In genomic region chr22:40050258-40050657, GRCh38 we compare ENCODE assay signal across 11 cellular contexts. TPM values are rescaled to one million over a fixed set of nuclear protein-coding genes. Genes with fewer than 3 reads are reported as not detected.
DNase-seq lines count a peak whose midpoint lies in the region; ATAC-seq, FAIRE-seq and TF ChIP-seq lines count a peak whose summit lies in the region.
"Had no signal": no experiment of that assay in that cellular context is flagged by ENCODE, and none has a peak within 500 bp of the region (broad histone marks: within the 10 kb centered on the region; RNA-seq: fewer than 3 reads in every experiment).

No MANE protein-coding gene starts in this region.

- H3K27ac ChIP-seq in RWPE1 (no peak overlapping the region), colonic mucosa (no peak overlapping the region), coronary artery (no peak overlapping the region)
- H3K27ac ChIP-seq: parathyroid adenoma had no signal

- POLR2A ChIA-PET in RWPE1 (lab: Yijun Ruan, JAX; ENCODE audit: low non-redundant PET): no interaction called here

- H3K36me3 Mint-ChIP-seq in activated naive CD8-positive, alpha-beta T cell treated with anti-CD3 and anti-CD28 coated beads for 36 hours: no peaks in the 10 kb centered on the region

- TF ChIP-seq CTCF in RWPE1 (conservative IDR thresholded peaks at IDR 0.05; ENCODE audit: low read depth) (no peak), colonic mucosa (IDR thresholded peaks at IDR 0.05) (no peak), coronary artery (IDR thresholded peaks at IDR 0.05) (no peak)

- H3K27me3 Mint-ChIP-seq in activated naive CD8-positive, alpha-beta T cell treated with anti-CD3 and anti-CD28 coated beads for 36 hours: no peaks in the 10 kb centered on the region

- H3K9me3 Mint-ChIP-seq in activated naive CD8-positive, alpha-beta T cell treated with anti-CD3 and anti-CD28 coated beads for 36 hours: no peaks in the 10 kb centered on the region

- CTCF ChIA-PET in RWPE1 (lab: Yijun Ruan, JAX): no interaction called here

- ATAC-seq in GM19467 (IDR thresholded peaks at IDR 0.05; ENCODE audit: unreplicated experiment) (peak; percentile 79), HG03378 (IDR thresholded peaks at IDR 0.05; ENCODE audit: unreplicated experiment) (peak; percentile 71)

- H3K36me3 ChIP-seq in colonic mucosa: no peaks in the 10 kb centered on the region

- H3K4me3 ChIP-seq in colonic mucosa (no peak overlapping the region), coronary artery (no peak overlapping the region)

- peak overlapping the region; percentile 5 for H3K4me3 Mint-ChIP-seq in activated naive CD8-positive, alpha-beta T cell treated with anti-CD3 and anti-CD28 coated beads for 36 hours

- FAIRE-seq in GM12892 (lab: Jason Lieb, UNC): peak; percentile 92

- H3K4me1 ChIP-seq in colonic mucosa: peaks cover 6% of the 10 kb centered on the region
- H3K4me1 ChIP-seq: parathyroid adenoma had no signal

- no peaks in the 10 kb centered on the region for H3K27me3 ChIP-seq in colonic mucosa

- H3K9me3 ChIP-seq in colonic mucosa: no peaks in the 10 kb centered on the region

- DNase-seq in GM12892 (ENCODE audit: insufficient read length) (peak; percentile 59), RWPE1 (ENCODE audit: low spot score) (no peak), NCI-H146 (lab: John Stamatoyannopoulos, UW) (no peak), colonic mucosa (no peak), coronary artery (ENCODE audit: low spot score) (no peak)
- DNase-seq in activated naive CD8-positive, alpha-beta T cell treated with anti-CD3 and anti-CD28 coated beads for 36 hours: no peak
- DNase-seq: foreskin melanocyte, NCI-H748 treated with DMSO at 0.1 percent for 48 hours had no signal

- H3K27ac Mint-ChIP-seq in activated naive CD8-positive, alpha-beta T cell treated with anti-CD3 and anti-CD28 coated beads for 36 hours: peak overlapping the region; percentile 78

- no peak overlapping the region for H3K9ac ChIP-seq in colonic mucosa (ENCODE audit: low read depth in 2 of 2, low read length in 2 of 2)
- H3K9ac ChIP-seq: parathyroid adenoma had no signal

- intact Hi-C loops in colonic mucosa (cut with DNase I): loop anchor here (10.0 kb wide), 1 partner anchor 135 kb away; no protein-coding TSS in a partner anchor

- peaks cover 60% of the 10 kb centered on the region for H3K4me1 Mint-ChIP-seq in activated naive CD8-positive, alpha-beta T cell treated with anti-CD3 and anti-CD28 coated beads for 36 hours

- TF ChIP-seq POLR2A in GM12892 (IDR thresholded peaks at IDR 0.05; ENCODE audit: low read depth, low read length): no peak

RNA-seq across cellular contexts. Expression of gene FAM83F, which starts 55.5 kb away (rescaled TPM):
- polyA plus RNA-seq in GM12892 (2012; ENCODE audit: missing spikeins): 0.02 TPM
- total RNA-seq in activated naive CD8-positive, alpha-beta T cell treated with anti-CD3 and anti-CD28 coated beads for 36 hours: 1 to 10 TPM; 3.4 to 3.6 TPM
- total RNA-seq in colonic mucosa: 10 to 100 TPM; 38.3 to 40.6 TPM

Comparison
In these comparisons a context has a peak if more than half of its experiments do, and no peak if none do; other contexts are left out.
1. RNA of gene FAM83F, which starts 55.5 kb away (total RNA-seq): 38.3 to 40.6 TPM in colonic mucosa; 3.4 to 3.6 TPM in activated naive CD8-positive, alpha-beta T cell treated with anti-CD3 and anti-CD28 coated beads for 36 hours; every median in the first group is over 4 times any median in the second.